ENCODE assay signal across 17 cellular contexts in genomic region chr1:113576271-113576670, GRCh38.
DNase-seq lines count a peak whose midpoint lies in the region; ATAC-seq, FAIRE-seq and TF ChIP-seq lines count a peak whose summit lies in the region.
"Had no signal": no experiment of that assay in that cellular context is flagged by ENCODE, and none has a peak within 500 bp of the region (broad histone marks: within the 10 kb centered on the region; RNA-seq: fewer than 3 reads in every experiment).

No MANE protein-coding gene starts in this region.

- in situ Hi-C loops in K562 (cut with MboI) = no loop called here

- H3K27ac Mint-ChIP-seq in Calu3 (ENCODE audit: unreplicated experiment) = peak overlapping the region; percentile 74
- peak overlapping the region; percentile 77 for H3K27ac Mint-ChIP-seq in type B pancreatic cell
- H3K27ac Mint-ChIP-seq in activated T-helper 17 cell treated with anti-CD3 and anti-CD28 coated beads, Interleukin-2, amount 50 U/mL, for 72 hours = no peak overlapping the region
- H3K27ac Mint-ChIP-seq: CD14-positive monocyte, GM23338 had no signal

- H3K9me3 ChIP-seq in K562 (replicated peaks; ENCODE audit: control insufficient read depth, insufficient read depth, low read depth, low read length) = no peaks in the 10 kb centered on the region
- no peaks in the 10 kb centered on the region for H3K9me3 ChIP-seq in hepatocyte (ENCODE audit: low read depth)
- H3K9me3 ChIP-seq: BLaER1 had no signal

- TF ChIP-seq POLR2A in K562 (conservative IDR thresholded peaks at IDR 0.05) = no peak

- no peak for TF ChIP-seq EP300 in K562 (IDR thresholded peaks at IDR 0.05; ENCODE audit: low read length)

- no peaks in the 10 kb centered on the region for H3K27me3 ChIP-seq in K562 (ENCODE audit: control insufficient read depth in 2 of 2, insufficient read depth in 2 of 2, low read length in 2 of 2)
- no peaks in the 10 kb centered on the region for H3K27me3 ChIP-seq in hepatocyte
- H3K27me3 ChIP-seq: BLaER1 had no signal

- H3K9me3 Mint-ChIP-seq in Calu3 (ENCODE audit: low read depth, unreplicated experiment) (peaks cover 7% of the 10 kb centered on the region), type B pancreatic cell (no peaks in the 10 kb centered on the region)
- H3K9me3 Mint-ChIP-seq in activated T-helper 17 cell treated with anti-CD3 and anti-CD28 coated beads, Interleukin-2, amount 50 U/mL, for 72 hours = peaks cover 9% of the 10 kb centered on the region
- H3K9me3 Mint-ChIP-seq: GM23338 had no signal

- no peak for ATAC-seq in K562
- no peak for ATAC-seq in HG03439 (IDR thresholded peaks at IDR 0.05; ENCODE audit: unreplicated experiment)
- no peak for ATAC-seq in activated T-helper 17 cell treated with anti-CD3 and anti-CD28 coated beads, Interleukin-2, amount 50 U/mL, for 72 hours (replicated peaks)
- ATAC-seq: GM23338 had no signal

- H3K36me3 ChIP-seq in K562 (ENCODE audit: control insufficient read depth, insufficient read depth, low read length) (no peaks in the 10 kb centered on the region), hepatocyte (replicated peaks; ENCODE audit: insufficient read depth, low read depth) (no peaks in the 10 kb centered on the region)
- H3K36me3 ChIP-seq: BLaER1 had no signal

- H3K4me2 ChIP-seq in K562 (ENCODE audit: insufficient read depth, low read length) (no peak overlapping the region), hepatocyte (no peak overlapping the region)
- H3K4me2 ChIP-seq: BLaER1, GM23338 had no signal

- CTCF ChIA-PET in Calu3 (lab: Charles Lee) = interaction anchor here (0.6 kb wide), 1 partner anchor 357 kb away, joined by 7 read pairs; no protein-coding TSS in a partner anchor
- CTCF ChIA-PET in K562 (lab: Yijun Ruan, JAX; ENCODE audit: low intra/inter-chr PET ratio) = no interaction called here

- H3K36me3 Mint-ChIP-seq in Calu3 (ENCODE audit: insufficient read depth, unreplicated experiment) (peaks cover 5% of the 10 kb centered on the region), type B pancreatic cell (peaks cover 11% of the 10 kb centered on the region)
- peaks cover 3% of the 10 kb centered on the region for H3K36me3 Mint-ChIP-seq in activated T-helper 17 cell treated with anti-CD3 and anti-CD28 coated beads, Interleukin-2, amount 50 U/mL, for 72 hours (ENCODE audit: low read depth)
- H3K36me3 Mint-ChIP-seq: CD14-positive monocyte had no signal

- no peaks in the 10 kb centered on the region for H4K20me1 ChIP-seq in K562 (replicated peaks; ENCODE audit: control insufficient read depth, insufficient read depth, low read length)
- H4K20me1 ChIP-seq in hepatocyte (ENCODE audit: insufficient read depth, poor library complexity, severe bottlenecking) = no peaks in the 10 kb centered on the region
- H4K20me1 ChIP-seq: BLaER1 had no signal

- H3K4me3 Mint-ChIP-seq in Calu3 (ENCODE audit: low read depth, unreplicated experiment) = peak overlapping the region; percentile 58
- H3K4me3 Mint-ChIP-seq in type B pancreatic cell = peak overlapping the region; percentile 42
- no peak overlapping the region for H3K4me3 Mint-ChIP-seq in activated T-helper 17 cell treated with anti-CD3 and anti-CD28 coated beads, Interleukin-2, amount 50 U/mL, for 72 hours
- H3K4me3 Mint-ChIP-seq: CD14-positive monocyte; CD4-positive, alpha-beta memory T cell; GM23338 had no signal

- no peak for FAIRE-seq in K562 (lab: Jason Lieb, UNC)
- FAIRE-seq: H54 had no signal

- TF ChIP-seq CTCF in Calu3 (IDR thresholded peaks at IDR 0.05; ENCODE audit: unreplicated experiment) (no peak), K562 (IDR thresholded peaks at IDR 0.05 in 2 of 3, conservative IDR thresholded peaks at IDR 0.05 in 1 of 3; ENCODE audit: insufficient read depth in 2 of 3, low read depth in 1 of 3, low read length in 3 of 3) (no peak), hepatocyte (IDR thresholded peaks at IDR 0.05; ENCODE audit: poor library complexity) (no peak), type B pancreatic cell (conservative IDR thresholded peaks at IDR 0.05) (no peak)

- no peak for TF ChIP-seq RAD21 in K562 (CRISPR knock-in tag; conservative IDR thresholded peaks at IDR 0.05 in 1 of 2, IDR thresholded peaks at IDR 0.05 in 1 of 2)

- H3K79me2 ChIP-seq in K562 (ENCODE audit: control insufficient read depth, insufficient read depth, low read length) (no peaks in the 10 kb centered on the region), hepatocyte (peaks cover 29% of the 10 kb centered on the region)

- no peaks in the 10 kb centered on the region for H3K9me1 ChIP-seq in K562 (ENCODE audit: control insufficient read depth, insufficient read depth, low read length)

- H3K4me1 Mint-ChIP-seq in Calu3 (ENCODE audit: low read depth, unreplicated experiment) = peaks cover 52% of the 10 kb centered on the region
- H3K4me1 Mint-ChIP-seq in type B pancreatic cell (ENCODE audit: unreplicated experiment) = peaks cover 17% of the 10 kb centered on the region
- H3K4me1 Mint-ChIP-seq in activated T-helper 17 cell treated with anti-CD3 and anti-CD28 coated beads, Interleukin-2, amount 50 U/mL, for 72 hours = no peaks in the 10 kb centered on the region
- H3K4me1 Mint-ChIP-seq: CD14-positive monocyte had no signal

- no peaks in the 10 kb centered on the region for H3K27me3 Mint-ChIP-seq in Calu3 (ENCODE audit: unreplicated experiment)
- no peaks in the 10 kb centered on the region for H3K27me3 Mint-ChIP-seq in type B pancreatic cell
- no peaks in the 10 kb centered on the region for H3K27me3 Mint-ChIP-seq in activated T-helper 17 cell treated with anti-CD3 and anti-CD28 coated beads, Interleukin-2, amount 50 U/mL, for 72 hours
- H3K27me3 Mint-ChIP-seq: CD4-positive, alpha-beta memory T cell had no signal

- 7% methylated on average over 6 of the region's 6 CpGs for WGBS in K562 (ENCODE audit: insufficient coverage, low coverage, missing lambda C conversion rate)
- 97% methylated on average over 6 of the region's 6 CpGs for WGBS in hepatocyte (ENCODE audit: low lambda C conversion rate, missing lambda C conversion rate)

- POLR2A ChIA-PET in K562 (lab: Yijun Ruan, JAX) = interaction anchor here (1.0 kb wide), 1 partner anchor 41 kb away, joined by 3 read pairs; no protein-coding TSS in a partner anchor

- intact Hi-C loops in Calu3 (cut with micrococcal nuclease; ENCODE audit: unreplicated experiment) (loop anchor here (5.0 to 10.0 kb wide), 2 partner anchors 39 to 61 kb away; no protein-coding TSS in a partner anchor), K562 (cut with micrococcal nuclease) (no loop called here)

- H3K4me3 ChIP-seq in K562 = no peak overlapping the region
- no peak overlapping the region for H3K4me3 ChIP-seq in hepatocyte
- H3K4me3 ChIP-seq: BLaER1, GM23338 had no signal

- H2AFZ ChIP-seq in K562 (ENCODE audit: low read depth, low read length) (no peak overlapping the region), hepatocyte (no peak overlapping the region)
- H2AFZ ChIP-seq: GM23338 had no signal

- no peak overlapping the region for H3K9ac ChIP-seq in K562 (ENCODE audit: insufficient read depth in 1 of 2, low read depth in 2 of 2, low read length in 2 of 2)
- H3K9ac ChIP-seq: BLaER1 had no signal

- DNase-seq in Calu3 (peak; percentile 68), K562 (ENCODE audit: extremely low read depth in 1 of 4, low spot score in 3 of 4) (no peak), hepatocyte (ENCODE audit: low spot score) (peak; percentile 6), type B pancreatic cell (ENCODE audit: extremely low spot score, unreplicated experiment) (no peak), NCI-H146 treated with DMSO at 0.1 percent for 48 hours (lab: John Stamatoyannopoulos, UW; ENCODE audit: unreplicated experiment) (no peak)
- DNase-seq: 8988T; CD4-positive, alpha-beta memory T cell; DMS79 treated with DMSO at 0.1 percent for 48 hours; GF-D8; HCEC 1CT had no signal

- no peaks in the 10 kb centered on the region for H3K9me2 ChIP-seq in hepatocyte (replicated peaks; ENCODE audit: insufficient read depth)

- H3K27ac ChIP-seq in K562 (ENCODE audit: extremely low read depth, low read depth, low read length) (no peak overlapping the region), hepatocyte (no peak overlapping the region)
- H3K27ac ChIP-seq: BLaER1, HL-60 had no signal

- H3K4me1 ChIP-seq in K562 (replicated peaks in 1 of 2; ENCODE audit: control insufficient read depth in 2 of 2, insufficient read depth in 2 of 2, low read length in 2 of 2) (peaks cover 0 to 4% of the 10 kb centered on the region in 2 experiments; a peak in 1 of 5 replicates), hepatocyte (ENCODE audit: insufficient read depth) (no peaks in the 10 kb centered on the region)
- H3K4me1 ChIP-seq: BLaER1 had no signal

- BruUV-seq in Calu3 (replicated peaks; lab: Mats Ljungman, UMichigan) (no TSS peak), K562 (replicated peaks; lab: Mats Ljungman, UMichigan) (no TSS peak)

TF ChIP-seq in K562, 482 proteins besides CTCF, POLR2A, EP300 and RAD21:
- no peak for TF ChIP-seq NFIX (CRISPR knock-in tag; IDR thresholded peaks at IDR 0.05; ENCODE audit: low read depth)
- TF ChIP-seq NFIC (IDR thresholded peaks at IDR 0.05) = peak; percentile 45; the same call in 1 of the 2 replicates
- no peak for TF ChIP-seq TAF9B (IDR thresholded peaks at IDR 0.05; ENCODE audit: partially characterized antibody)
- TF ChIP-seq HIVEP1 (CRISPR knock-in tag; IDR thresholded peaks at IDR 0.05) = no peak
- TF ChIP-seq PML (IDR thresholded peaks at IDR 0.05; ENCODE audit: low read length) = no peak
- TF ChIP-seq ZNF124 (CRISPR knock-in tag; IDR thresholded peaks at IDR 0.05) = no peak

Comparison
In these comparisons a context has a peak if more than half of its experiments do, and no peak if none do; other contexts are left out.
1. DNase-seq: peak in Calu3 (single experiment) and hepatocyte (single experiment); none in K562 (0 of 4), type B pancreatic cell (single experiment) and NCI-H146 treated with DMSO at 0.1 percent for 48 hours (single experiment).